ENCODE assay signal across 13 cellular contexts in genomic region chr17:73697872-73698271, GRCh38. TPM values are rescaled to one million over a fixed set of nuclear protein-coding genes. Genes with fewer than 3 reads are reported as not detected.
DNase-seq lines count a peak whose midpoint lies in the region; ATAC-seq and TF ChIP-seq lines count a peak whose summit lies in the region.
"Had no signal": no experiment of that assay in that cellular context is flagged by ENCODE, and none has a peak within 500 bp of the region (broad histone marks: within the 10 kb centered on the region; RNA-seq: fewer than 3 reads in every experiment).

No MANE protein-coding gene starts in this region.

- H3K9me3 ChIP-seq in HEK293 (ENCODE audit: control insufficient read depth, insufficient read depth, low read depth, low read length) (no peaks in the 10 kb centered on the region), hepatocyte (ENCODE audit: low read depth) (no peaks in the 10 kb centered on the region)
- H3K9me3 ChIP-seq: adrenal gland, gastrocnemius medialis, ovary had no signal

- no peak overlapping the region for H2AFZ ChIP-seq in hepatocyte

- no peak overlapping the region for H3K4me3 ChIP-seq in HEK293 (ENCODE audit: low read depth, low read length)
- no peak overlapping the region for H3K4me3 ChIP-seq in hepatocyte
- H3K4me3 ChIP-seq: adrenal gland, dorsolateral prefrontal cortex, gastrocnemius medialis, ovary had no signal

- peaks cover 4% of the 10 kb centered on the region for H3K9me3 Mint-ChIP-seq in osteocyte (ENCODE audit: unreplicated experiment)
- H3K9me3 Mint-ChIP-seq: stimulated activated effector memory CD8-positive, alpha-beta T cell treated with anti-CD3 and anti-CD28 coated beads, Interleukin-12 subunit alpha, Interleukin-12 subunit beta, amount 100 ng/mL, for 72 hours had no signal

- H3K36me3 Mint-ChIP-seq in osteocyte (ENCODE audit: unreplicated experiment) = no peaks in the 10 kb centered on the region
- H3K36me3 Mint-ChIP-seq: stimulated activated effector memory CD8-positive, alpha-beta T cell treated with anti-CD3 and anti-CD28 coated beads, Interleukin-12 subunit alpha, Interleukin-12 subunit beta, amount 100 ng/mL, for 72 hours had no signal

- CTCF ChIA-PET in HEK293 (lab: Yijun Ruan, JAX) = interaction anchor here (0.7 kb wide), 1 partner anchor 268 kb away, joined by 3 read pairs; no protein-coding TSS in a partner anchor

- H3K9me2 ChIP-seq in hepatocyte (replicated peaks; ENCODE audit: insufficient read depth) = no peaks in the 10 kb centered on the region

- WGBS in hepatocyte (ENCODE audit: low lambda C conversion rate, missing lambda C conversion rate) = 57% methylated on average over 5 of the region's 5 CpGs

- peaks cover 18% of the 10 kb centered on the region for H3K27me3 Mint-ChIP-seq in osteocyte (ENCODE audit: unreplicated experiment)

- no peak for TF ChIP-seq CTCF in HEK293 (tag by site-specific recombination; IDR thresholded peaks at IDR 0.05)
- no peak for TF ChIP-seq CTCF in hepatocyte (IDR thresholded peaks at IDR 0.05; ENCODE audit: poor library complexity)
- no peak for TF ChIP-seq CTCF in osteocyte (IDR thresholded peaks at IDR 0.05)

- H3K4me3 Mint-ChIP-seq in osteocyte (ENCODE audit: unreplicated experiment) = no peak overlapping the region
- H3K4me3 Mint-ChIP-seq: stimulated activated effector memory CD8-positive, alpha-beta T cell treated with anti-CD3 and anti-CD28 coated beads, Interleukin-12 subunit alpha, Interleukin-12 subunit beta, amount 100 ng/mL, for 72 hours had no signal

- H3K27me3 ChIP-seq in hepatocyte = no peaks in the 10 kb centered on the region
- H3K27me3 ChIP-seq: adrenal gland, dorsolateral prefrontal cortex, gastrocnemius medialis, ovary had no signal

- POLR2A ChIA-PET in HEK293 (lab: Yijun Ruan, JAX) = no interaction called here

- H3K4me2 ChIP-seq in hepatocyte = no peak overlapping the region

- no peaks in the 10 kb centered on the region for H4K20me1 ChIP-seq in hepatocyte (ENCODE audit: insufficient read depth, poor library complexity, severe bottlenecking)

- no peaks in the 10 kb centered on the region for H3K79me2 ChIP-seq in hepatocyte

- no peaks in the 10 kb centered on the region for H3K4me1 Mint-ChIP-seq in osteocyte (ENCODE audit: unreplicated experiment)
- H3K4me1 Mint-ChIP-seq: stimulated activated effector memory CD8-positive, alpha-beta T cell treated with anti-CD3 and anti-CD28 coated beads, Interleukin-12 subunit alpha, Interleukin-12 subunit beta, amount 100 ng/mL, for 72 hours had no signal

- ATAC-seq in GM21825 (IDR thresholded peaks at IDR 0.05; ENCODE audit: unreplicated experiment) = no peak
- ATAC-seq: gastrocnemius medialis; stimulated activated effector memory CD8-positive, alpha-beta T cell treated with anti-CD3 and anti-CD28 coated beads, Interleukin-12 subunit alpha, Interleukin-12 subunit beta, amount 100 ng/mL, for 72 hours had no signal

- H3K36me3 ChIP-seq in HEK293 (ENCODE audit: control insufficient read depth in 2 of 2, insufficient read depth in 1 of 2, low read length in 2 of 2) = no peaks in the 10 kb centered on the region
- H3K36me3 ChIP-seq in hepatocyte (replicated peaks; ENCODE audit: insufficient read depth, low read depth) = no peaks in the 10 kb centered on the region
- H3K36me3 ChIP-seq: adrenal gland, gastrocnemius medialis, ovary had no signal

- peak; percentile 68 for DNase-seq in COLO668 (lab: John Stamatoyannopoulos, UW; ENCODE audit: unreplicated experiment)
- peak; percentile 93 for DNase-seq in NCI-H510A (lab: John Stamatoyannopoulos, UW)
- peak; percentile 46 for DNase-seq in hepatocyte (ENCODE audit: low spot score)
- DNase-seq in stimulated activated CD4-positive, alpha-beta T cell treated with anti-CD3 and anti-CD28 coated beads, Interleukin-4, amount 100 ng/mL, for 24 hours = no peak
- no peak for DNase-seq in osteocyte (ENCODE audit: extremely low spot score, unreplicated experiment)
- DNase-seq in KBM-7 = no peak
- DNase-seq: dorsolateral prefrontal cortex, gastrocnemius medialis, ovary had no signal

- H3K4me1 ChIP-seq in HEK293 (ENCODE audit: control insufficient read depth, insufficient read depth, low read length) = no peaks in the 10 kb centered on the region
- H3K4me1 ChIP-seq in hepatocyte (ENCODE audit: insufficient read depth) = no peaks in the 10 kb centered on the region
- H3K4me1 ChIP-seq: adrenal gland, gastrocnemius medialis had no signal

- H3K27ac ChIP-seq in HEK293 (ENCODE audit: extremely low read depth, low read depth, low read length) = no peak overlapping the region
- H3K27ac ChIP-seq in hepatocyte = no peak overlapping the region
- H3K27ac ChIP-seq: adrenal gland, dorsolateral prefrontal cortex, gastrocnemius medialis, ovary had no signal

- in situ Hi-C loops in KBM-7 (cut with MboI; ENCODE audit: low pct_unique_long_range_greater_than_20kb, low sequenced_read_pairs) = no loop called here

- no peak overlapping the region for H3K27ac Mint-ChIP-seq in osteocyte (ENCODE audit: unreplicated experiment)
- H3K27ac Mint-ChIP-seq: stimulated activated effector memory CD8-positive, alpha-beta T cell treated with anti-CD3 and anti-CD28 coated beads, Interleukin-12 subunit alpha, Interleukin-12 subunit beta, amount 100 ng/mL, for 72 hours had no signal

TF ChIP-seq in HEK293, 187 proteins besides CTCF, POLR2A, EP300 and RAD21:
- TF ChIP-seq ZNF10 (tag by site-specific recombination; IDR thresholded peaks at IDR 0.05) (no peak), ZNF391 (tag by site-specific recombination; IDR thresholded peaks at IDR 0.05; ENCODE audit: borderline replicate concordance, low read depth) (no peak), ZNF350 (tag by site-specific recombination; IDR thresholded peaks at IDR 0.05) (no peak), SCRT1 (tag by site-specific recombination; IDR thresholded peaks at IDR 0.05; ENCODE audit: borderline replicate concordance) (no peak), ZNF302 (tag by site-specific recombination; IDR thresholded peaks at IDR 0.05; ENCODE audit: low read depth) (no peak), ZBTB49 (tag by site-specific recombination; IDR thresholded peaks at IDR 0.05; ENCODE audit: low read depth) (no peak), ZNF335 (tag by site-specific recombination; conservative IDR thresholded peaks at IDR 0.05) (0 out of 2 replicates have a peak, but pooled peaks have one; percentile 17), ZEB2 (tag by site-specific recombination; IDR thresholded peaks at IDR 0.05) (no peak), ZBTB1 (tag by site-specific recombination; IDR thresholded peaks at IDR 0.05) (no peak), ZSCAN5A (tag by site-specific recombination; IDR thresholded peaks at IDR 0.05) (no peak), ZIC2 (tag by site-specific recombination; IDR thresholded peaks at IDR 0.05) (peak; percentile 59), ZNF169 (tag by site-specific recombination; IDR thresholded peaks at IDR 0.05) (no peak), TCF7L2 (IDR thresholded peaks at IDR 0.05; ENCODE audit: borderline replicate concordance, low read depth, low read length) (no peak), ZNF514 (tag by site-specific recombination; IDR thresholded peaks at IDR 0.05) (no peak)

RNA-seq across cellular contexts. Expression of gene SDK2, which starts 53.6 kb away (rescaled TPM):
- total RNA-seq in hepatocyte (1.0 and 1.2 TPM in 2 replicates), osteocyte (16.5 and 19.4 TPM in 2 replicates)
- polyA plus RNA-seq in hepatocyte = 0.52 and 0.59 TPM in 2 replicates

Comparison
In these comparisons a context has a peak if more than half of its experiments do, and no peak if none do; other contexts are left out.
1. DNase-seq: peak in COLO668 (single experiment), NCI-H510A (single experiment) and hepatocyte (single experiment); none in stimulated activated CD4-positive, alpha-beta T cell treated with anti-CD3 and anti-CD28 coated beads, Interleukin-4, amount 100 ng/mL, for 24 hours (single experiment), osteocyte (single experiment) and KBM-7 (single experiment).